Comparison of ENCODE assay signal across 16 cellular contexts in genomic region chr17:64387545-64388171, GRCh38. TPM values are rescaled to one million over a fixed set of nuclear protein-coding genes. Genes with fewer than 3 reads are reported as not detected.
A peak's percentile ranks its signal among the peaks of the same experiment; 100 is the strongest.
DNase-seq lines count a peak whose midpoint lies in the region; ATAC-seq and TF ChIP-seq lines count a peak whose summit lies in the region.
"Had no signal": no experiment of that assay in that cellular context is flagged by ENCODE, and none has a peak within 500 bp of the region (broad histone marks: within the 10 kb centered on the region; RNA-seq: fewer than 3 reads in every experiment).

No MANE protein-coding gene starts in this region.

- H3K4me2 ChIP-seq in PC-3 (ENCODE audit: low read length): peak overlapping the region; percentile 89

- peaks cover 98% of the 10 kb centered on the region for H3K4me1 Mint-ChIP-seq in stimulated activated naive CD8-positive, alpha-beta T cell treated with anti-CD3 and anti-CD28 coated beads, Interleukin-15, amount 100 ng/mL, for 72 hours

- CTCF ChIA-PET in PC-3 (lab: Charles Lee): no interaction called here

- no peak for ATAC-seq in PC-3
- ATAC-seq in left lung: no peak
- no peak for ATAC-seq in stimulated activated naive CD8-positive, alpha-beta T cell treated with anti-CD3 and anti-CD28 coated beads, Interleukin-15, amount 100 ng/mL, for 72 hours
- ATAC-seq in HG03457 (IDR thresholded peaks at IDR 0.05; ENCODE audit: unreplicated experiment): no peak

- peak overlapping the region; percentile 29 to 35 for H3K27ac Mint-ChIP-seq in stimulated activated naive CD8-positive, alpha-beta T cell treated with anti-CD3 and anti-CD28 coated beads, Interleukin-15, amount 100 ng/mL, for 72 hours
- H3K27ac Mint-ChIP-seq: activated B cell treated with CpG ODN at 0.5 μM for 24 hours; activated T-helper 1 cell treated with anti-CD3 and anti-CD28 coated beads, Interleukin-12 subunit alpha, Interleukin-12 subunit beta, Interleukin-2, Interleukin-4 antibody, amounts not matched to agents 30 ng/mL and 10 ng/mL and 1 ng/mL, durations not matched to agents 14 hours and 24 hours and 36 hours had no signal

- POLR2A ChIA-PET in PC-3 (lab: Charles Lee; ENCODE audit: unreplicated experiment): no interaction called here

- peak overlapping the region; percentile 95 for H3K9ac ChIP-seq in PC-3 (ENCODE audit: low read length)

- H3K79me2 ChIP-seq in PC-3 (ENCODE audit: low read length): peaks cover 62% of the 10 kb centered on the region

- H2AFZ ChIP-seq in PC-3 (ENCODE audit: low read length): no peak overlapping the region

- no peaks in the 10 kb centered on the region for H3K9me2 ChIP-seq in PC-3 (replicated peaks; ENCODE audit: low read length)

- no peak for DNase-seq in PC-3
- no peak for DNase-seq in ascending aorta (ENCODE audit: low spot score in 2 of 2)
- DNase-seq in left lung: no peak
- DNase-seq in stimulated activated naive CD8-positive, alpha-beta T cell treated with anti-CD3 and anti-CD28 coated beads, Interleukin-15, amount 100 ng/mL, for 72 hours: no peak
- DNase-seq in SW 1271 (lab: John Stamatoyannopoulos, UW): no peak
- DNase-seq in middle frontal gyrus (ENCODE audit: extremely low spot score, low spot score): no peak
- DNase-seq in NCI-H1694 (lab: John Stamatoyannopoulos, UW): no peak
- DNase-seq: activated B cell treated with CpG ODN at 0.5 μM for 24 hours; central memory CD4-positive, alpha-beta T cell; COR-L47; islet precursor cell; MM.1S; nucleus accumbens; SHP77 had no signal

- H3K4me3 Mint-ChIP-seq in stimulated activated naive CD8-positive, alpha-beta T cell treated with anti-CD3 and anti-CD28 coated beads, Interleukin-15, amount 100 ng/mL, for 72 hours: peak overlapping the region; percentile 79 to 82
- H3K4me3 Mint-ChIP-seq: activated B cell treated with CpG ODN at 0.5 μM for 24 hours; activated T-helper 1 cell treated with anti-CD3 and anti-CD28 coated beads, Interleukin-12 subunit alpha, Interleukin-12 subunit beta, Interleukin-2, Interleukin-4 antibody, amounts not matched to agents 30 ng/mL and 10 ng/mL and 1 ng/mL, durations not matched to agents 14 hours and 24 hours and 36 hours had no signal

- intact Hi-C loops in PC-3 (cut with micrococcal nuclease): no loop called here
- intact Hi-C loops in ascending aorta (cut with DNase I): no loop called here
- intact Hi-C loops in left lung (cut with DNase I): no loop called here

- H3K27ac ChIP-seq in PC-3 (ENCODE audit: low read length): peak overlapping the region; percentile 94
- peak overlapping the region; percentile 33 to 50 for H3K27ac ChIP-seq in ascending aorta
- peak overlapping the region; percentile 84 to 99 for H3K27ac ChIP-seq in left lung

- H4K20me1 ChIP-seq in PC-3 (ENCODE audit: low read length): no peaks in the 10 kb centered on the region

- BruUV-seq in PC-3 (replicated peaks; lab: Mats Ljungman, UMichigan): no TSS peak

- no peaks in the 10 kb centered on the region for H3K9me3 Mint-ChIP-seq in stimulated activated naive CD8-positive, alpha-beta T cell treated with anti-CD3 and anti-CD28 coated beads, Interleukin-15, amount 100 ng/mL, for 72 hours
- H3K9me3 Mint-ChIP-seq: activated B cell treated with CpG ODN at 0.5 μM for 24 hours; activated T-helper 1 cell treated with anti-CD3 and anti-CD28 coated beads, Interleukin-12 subunit alpha, Interleukin-12 subunit beta, Interleukin-2, Interleukin-4 antibody, amounts not matched to agents 30 ng/mL and 10 ng/mL and 1 ng/mL, durations not matched to agents 14 hours and 24 hours and 36 hours had no signal

- peak overlapping the region; percentile 68 for H3K4me3 ChIP-seq in PC-3 (ENCODE audit: low read length)
- peak overlapping the region; percentile 7 to 43 for H3K4me3 ChIP-seq in ascending aorta
- peak overlapping the region; percentile 3 to 45 for H3K4me3 ChIP-seq in left lung

- no peaks in the 10 kb centered on the region for H3F3A ChIP-seq in PC-3 (ENCODE audit: low read length, unreplicated experiment)

- H3K27me3 ChIP-seq in PC-3 (ENCODE audit: low read length) (no peaks in the 10 kb centered on the region), ascending aorta (no peaks in the 10 kb centered on the region), left lung (no peaks in the 10 kb centered on the region)

- H3K36me3 ChIP-seq in PC-3 (ENCODE audit: low read depth, low read length) (peaks cover 40% of the 10 kb centered on the region), ascending aorta (no peaks in the 10 kb centered on the region), left lung (peaks cover 0 to 7% of the 10 kb centered on the region in 2 donors)

- TF ChIP-seq CTCF in PC-3 (conservative IDR thresholded peaks at IDR 0.05; ENCODE audit: low read depth, low read length): no peak
- no peak for TF ChIP-seq CTCF in ascending aorta (IDR thresholded peaks at IDR 0.05)
- TF ChIP-seq CTCF in left lung (IDR thresholded peaks at IDR 0.05): no peak

- no peaks in the 10 kb centered on the region for H3K27me3 Mint-ChIP-seq in stimulated activated naive CD8-positive, alpha-beta T cell treated with anti-CD3 and anti-CD28 coated beads, Interleukin-15, amount 100 ng/mL, for 72 hours
- H3K27me3 Mint-ChIP-seq: activated B cell treated with CpG ODN at 0.5 μM for 24 hours had no signal

- H3K9me3 ChIP-seq in PC-3 (ENCODE audit: low read length) (no peaks in the 10 kb centered on the region), ascending aorta (no peaks in the 10 kb centered on the region), left lung (no peaks in the 10 kb centered on the region)

- H3K4me1 ChIP-seq in PC-3 (ENCODE audit: insufficient read depth, low read length): peaks cover 66% of the 10 kb centered on the region
- peaks cover 3 to 8% of the 10 kb centered on the region in 2 donors for H3K4me1 ChIP-seq in ascending aorta
- peaks cover 9 to 87% of the 10 kb centered on the region in 2 donors for H3K4me1 ChIP-seq in left lung

RNA-seq across cellular contexts. Expression of gene PECAM1, which starts 3.0 kb away (rescaled TPM):
- total RNA-seq in PC-3 (2014; rRNA removed): 2.3 and 2.4 TPM in 2 replicates
- 325 TPM for total RNA-seq in ascending aorta
- 100 to 1,000 TPM; 308 to 476 TPM for total RNA-seq in left lung

Comparison
In these comparisons a context has a peak if more than half of its experiments do, and no peak if none do; other contexts are left out.
1. H3K27ac ChIP-seq: peak in every context shown above with its lines; median percentile 94 in PC-3; 92 in left lung; 42 in ascending aorta.
2. RNA of gene PECAM1, which starts 3.0 kb away (total RNA-seq): 308 to 476 TPM in left lung and 325 TPM in ascending aorta (single experiment); 2.3 to 2.4 TPM in PC-3; every median in the first group is over 10 times any median in the second.
3. Peak in every context shown above with its lines, with median percentiles within 50 percentile points of each other: H3K4me3 ChIP-seq.